In the genomic region with DNA sequence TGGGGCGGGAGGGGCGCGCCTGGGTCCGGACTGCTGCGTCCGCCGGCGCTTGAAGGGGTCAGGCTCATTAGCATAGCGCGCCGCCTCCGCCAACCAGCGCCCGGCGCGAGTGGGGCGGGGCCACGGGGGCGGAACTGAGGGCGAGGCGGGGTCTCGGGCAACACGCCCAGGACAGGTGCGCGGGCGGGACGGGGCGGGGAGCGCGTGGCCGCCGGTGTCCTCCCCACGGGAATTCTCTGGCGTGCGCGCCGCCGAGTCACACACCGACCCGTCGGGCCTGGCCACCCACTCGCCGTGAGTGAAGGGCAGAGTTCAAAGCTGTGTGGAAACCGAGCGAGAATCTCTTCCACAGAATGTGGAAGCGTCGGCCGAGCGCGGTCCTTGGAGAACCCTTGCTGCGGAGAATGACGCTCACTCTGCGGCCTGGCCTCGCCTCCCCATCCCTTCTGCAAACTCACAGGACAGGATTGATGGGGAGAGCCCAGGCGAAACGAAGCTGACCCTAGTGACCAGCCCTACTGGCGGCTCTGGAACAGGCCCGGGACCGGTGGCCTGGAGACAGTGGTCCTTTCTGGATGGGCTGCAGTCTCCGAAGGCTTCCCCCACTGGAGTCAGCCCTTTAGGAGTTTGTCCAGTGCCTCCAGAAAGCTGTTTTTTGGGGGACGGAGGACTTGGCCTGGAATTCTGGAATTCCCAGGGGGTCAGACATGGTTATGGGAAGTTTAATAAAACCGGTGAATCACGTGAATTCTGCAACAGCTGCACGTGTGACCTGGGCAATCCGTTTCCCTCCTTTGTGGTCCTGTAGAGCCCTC, we compare ENCODE assay signal across 8 cellular contexts. TPM values are rescaled to one million over a fixed set of nuclear protein-coding genes. Genes with fewer than 3 reads are reported as not detected.
DNase-seq lines count a peak whose midpoint lies in the region; ATAC-seq, FAIRE-seq and TF ChIP-seq lines count a peak whose summit lies in the region.

TSS of gene SNAI3 (minus strand) at position 69 of the 815 bp plus-strand sequence. CDS start 101 bp downstream, outside the sequence.

- H3K9ac ChIP-seq in KMS-11 = peak within 1 kb of the TSS; percentile 11; the same call in 1 of the 2 replicates
- H3K9ac ChIP-seq in SK-N-MC (ENCODE audit: insufficient read length) = no peak within 1 kb of the TSS

- H3K4me2 ChIP-seq in KMS-11 = peak within 1 kb of the TSS; percentile 92

- H3K9me3 Mint-ChIP-seq in activated naive CD4-positive, alpha-beta T cell treated with anti-CD3 and anti-CD28 coated beads, Interleukin-2, amount 50 U/mL, for 72 hours = no peaks in the 10 kb centered on the region
- H3K9me3 Mint-ChIP-seq in progenitor cell of endocrine pancreas (ENCODE audit: low read depth) = no peaks in the 10 kb centered on the region

- FAIRE-seq in urothelium cell line (lab: Jason Lieb, UNC) = no peak

- no peaks in the 10 kb centered on the region for H3K79me2 ChIP-seq in KMS-11 (ENCODE audit: insufficient read depth, low read depth)

- H3K27me3 ChIP-seq in KMS-11 (ENCODE audit: insufficient read depth, low read depth) = peaks cover 27% of the 10 kb centered on the region; the same call in 1 of the 2 replicates

- H3K4me1 Mint-ChIP-seq in progenitor cell of endocrine pancreas (ENCODE audit: low read depth) = peaks cover 6% of the 10 kb centered on the region

- H4K20me1 ChIP-seq in KMS-11 (ENCODE audit: insufficient read depth) = no peaks in the 10 kb centered on the region

- ATAC-seq in GM21723 (IDR thresholded peaks at IDR 0.05; ENCODE audit: unreplicated experiment) (peak; percentile 69), left cardiac atrium (peak; percentile 90 to 92)
- ATAC-seq in activated naive CD4-positive, alpha-beta T cell treated with anti-CD3 and anti-CD28 coated beads, Interleukin-2, amount 50 U/mL, for 72 hours = peak; percentile 85 to 90

- H3K36me3 ChIP-seq in KMS-11 (ENCODE audit: insufficient read depth) (no peaks in the 10 kb centered on the region), SK-N-MC (ENCODE audit: insufficient read depth, low read length) (no peaks in the 10 kb centered on the region)

- H2AFZ ChIP-seq in KMS-11 (ENCODE audit: low read depth) = peak within 1 kb of the TSS; percentile 81

- peak within 1 kb of the TSS; percentile 68 for H3K4me3 Mint-ChIP-seq in progenitor cell of endocrine pancreas (ENCODE audit: low read depth)

- no peak within 1 kb of the TSS for H3K27ac Mint-ChIP-seq in activated naive CD4-positive, alpha-beta T cell treated with anti-CD3 and anti-CD28 coated beads, Interleukin-2, amount 50 U/mL, for 72 hours
- H3K27ac Mint-ChIP-seq in progenitor cell of endocrine pancreas = peak within 1 kb of the TSS; percentile 67

- peak; percentile 92 for DNase-seq in DMS53 (lab: John Stamatoyannopoulos, UW)
- DNase-seq in SK-N-MC (ENCODE audit: low read depth, low spot score) = no peak
- peak; percentile 90 to 96 for DNase-seq in activated naive CD4-positive, alpha-beta T cell treated with anti-CD3 and anti-CD28 coated beads, Interleukin-2, amount 50 U/mL, for 72 hours (ENCODE audit: low spot score in 2 of 2)
- DNase-seq in left cardiac atrium = peak; percentile 86
- DNase-seq in progenitor cell of endocrine pancreas (ENCODE audit: low spot score, unreplicated experiment) = peak; percentile 83
- peak; percentile 96 for DNase-seq in urothelium cell line (ENCODE audit: low spot score)

- H3K27me3 Mint-ChIP-seq in progenitor cell of endocrine pancreas = peaks cover 45% of the 10 kb centered on the region

- H3K9me3 ChIP-seq in SK-N-MC (ENCODE audit: low read depth, low read length) = no peaks in the 10 kb centered on the region

- peaks cover 42% of the 10 kb centered on the region for H3K4me1 ChIP-seq in KMS-11 (ENCODE audit: low read depth, poor library complexity, severe bottlenecking)

- H3K4me3 ChIP-seq in KMS-11 (IDR thresholded peaks at IDR 0.05; ENCODE audit: insufficient read depth, low read depth, low read length) (no peak within 1 kb of the TSS), SK-N-MC (peak within 1 kb of the TSS; percentile 74)

- H3K27ac ChIP-seq in KMS-11 (no peak within 1 kb of the TSS), SK-N-MC (no peak within 1 kb of the TSS)

- intact Hi-C loops in left cardiac atrium (cut with DNase I) = no loop called here

- no peaks in the 10 kb centered on the region for H3K36me3 Mint-ChIP-seq in activated naive CD4-positive, alpha-beta T cell treated with anti-CD3 and anti-CD28 coated beads, Interleukin-2, amount 50 U/mL, for 72 hours
- H3K36me3 Mint-ChIP-seq in progenitor cell of endocrine pancreas (ENCODE audit: insufficient read depth) = no peaks in the 10 kb centered on the region

- TF ChIP-seq CTCF in KMS-11 (conservative IDR thresholded peaks at IDR 0.05; ENCODE audit: low read depth, low read length) = no peak
- no peak for TF ChIP-seq CTCF in progenitor cell of endocrine pancreas (IDR thresholded peaks at IDR 0.05; ENCODE audit: unreplicated experiment)

RNA-seq across cellular contexts. Expression of gene SNAI3, which starts in this region (rescaled TPM):
- 1 to 10 TPM; 5.4 to 6.4 TPM for total RNA-seq in activated naive CD4-positive, alpha-beta T cell treated with anti-CD3 and anti-CD28 coated beads, Interleukin-2, amount 50 U/mL, for 72 hours
- total RNA-seq in left cardiac atrium (1 to 10 TPM in 1 of 2 donors, under 1 TPM in 1; 0.55 to 2.7 TPM), progenitor cell of endocrine pancreas (1.2 and 1.9 TPM in 2 replicates)
